In the genomic region with DNA sequence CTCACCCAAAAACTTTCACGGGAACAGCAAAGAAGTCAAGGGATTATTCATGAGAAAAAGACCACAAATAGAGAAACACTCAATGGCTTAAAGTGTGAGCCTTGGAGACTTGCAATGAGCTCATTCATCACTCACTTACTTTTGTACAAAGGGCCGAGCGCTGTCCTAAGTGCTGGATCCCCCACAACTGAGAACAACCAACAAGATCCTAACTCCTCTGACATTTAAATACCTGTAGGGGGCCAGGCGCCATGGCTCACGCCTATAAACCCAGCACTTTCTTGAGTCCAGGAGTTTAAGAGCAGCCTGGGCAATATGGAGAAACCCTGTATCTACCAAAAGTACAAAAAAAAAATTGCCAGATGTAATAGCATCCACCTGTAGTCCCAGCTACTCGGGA, we compare ENCODE assay signal across 2 cellular contexts.
A peak's percentile ranks its signal among the peaks of the same experiment; 100 is the strongest.
TF ChIP-seq lines count a peak whose summit lies in the region.

No MANE protein-coding gene starts in this region.

TF ChIP-seq in HepG2, 621 proteins besides CTCF, POLR2A, EP300 and RAD21 (continues in another document):
- TF ChIP-seq CBX1 (IDR thresholded peaks at IDR 0.05; ENCODE audit: low read depth) (no peak), ZNF282 (IDR thresholded peaks at IDR 0.05; ENCODE audit: partially characterized antibody) (no peak), CEBPG (CRISPR knock-in tag; IDR thresholded peaks at IDR 0.05) (no peak), TFDP1 (CRISPR knock-in tag; IDR thresholded peaks at IDR 0.05; ENCODE audit: borderline replicate concordance) (no peak), ZMAT5 (CRISPR knock-in tag; IDR thresholded peaks at IDR 0.05; ENCODE audit: borderline replicate concordance, low read depth) (no peak), MIER2 (CRISPR knock-in tag; IDR thresholded peaks at IDR 0.05) (peak; percentile 90), ZBTB46 (CRISPR knock-in tag; IDR thresholded peaks at IDR 0.05; ENCODE audit: borderline replicate concordance) (no peak), ZNF83 (CRISPR knock-in tag; IDR thresholded peaks at IDR 0.05; ENCODE audit: borderline replicate concordance) (no peak), SNAI1 (CRISPR knock-in tag; IDR thresholded peaks at IDR 0.05; ENCODE audit: borderline replicate concordance) (no peak)
- TF ChIP-seq, protein P1, sequence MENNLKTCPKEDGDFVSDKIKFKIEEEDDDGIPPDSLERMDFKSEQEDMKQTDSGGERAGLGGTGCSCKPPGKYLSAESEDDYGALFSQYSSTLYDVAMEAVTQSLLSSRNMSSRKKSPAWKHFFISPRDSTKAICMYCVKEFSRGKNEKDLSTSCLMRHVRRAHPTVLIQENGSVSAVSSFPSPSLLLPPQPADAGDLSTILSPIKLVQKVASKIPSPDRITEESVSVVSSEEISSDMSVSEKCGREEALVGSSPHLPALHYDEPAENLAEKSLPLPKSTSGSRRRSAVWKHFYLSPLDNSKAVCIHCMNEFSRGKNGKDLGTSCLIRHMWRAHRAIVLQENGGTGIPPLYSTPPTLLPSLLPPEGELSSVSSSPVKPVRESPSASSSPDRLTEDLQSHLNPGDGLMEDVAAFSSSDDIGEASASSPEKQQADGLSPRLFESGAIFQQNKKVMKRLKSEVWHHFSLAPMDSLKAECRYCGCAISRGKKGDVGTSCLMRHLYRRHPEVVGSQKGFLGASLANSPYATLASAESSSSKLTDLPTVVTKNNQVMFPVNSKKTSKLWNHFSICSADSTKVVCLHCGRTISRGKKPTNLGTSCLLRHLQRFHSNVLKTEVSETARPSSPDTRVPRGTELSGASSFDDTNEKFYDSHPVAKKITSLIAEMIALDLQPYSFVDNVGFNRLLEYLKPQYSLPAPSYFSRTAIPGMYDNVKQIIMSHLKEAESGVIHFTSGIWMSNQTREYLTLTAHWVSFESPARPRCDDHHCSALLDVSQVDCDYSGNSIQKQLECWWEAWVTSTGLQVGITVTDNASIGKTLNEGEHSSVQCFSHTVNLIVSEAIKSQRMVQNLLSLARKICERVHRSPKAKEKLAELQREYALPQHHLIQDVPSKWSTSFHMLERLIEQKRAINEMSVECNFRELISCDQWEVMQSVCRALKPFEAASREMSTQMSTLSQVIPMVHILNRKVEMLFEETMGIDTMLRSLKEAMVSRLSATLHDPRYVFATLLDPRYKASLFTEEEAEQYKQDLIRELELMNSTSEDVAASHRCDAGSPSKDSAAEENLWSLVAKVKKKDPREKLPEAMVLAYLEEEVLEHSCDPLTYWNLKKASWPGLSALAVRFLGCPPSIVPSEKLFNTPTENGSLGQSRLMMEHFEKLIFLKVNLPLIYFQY (CRISPR knock-in tag; IDR thresholded peaks at IDR 0.05; ENCODE audit: borderline replicate concordance) = no peak
- TF ChIP-seq, protein P2, sequence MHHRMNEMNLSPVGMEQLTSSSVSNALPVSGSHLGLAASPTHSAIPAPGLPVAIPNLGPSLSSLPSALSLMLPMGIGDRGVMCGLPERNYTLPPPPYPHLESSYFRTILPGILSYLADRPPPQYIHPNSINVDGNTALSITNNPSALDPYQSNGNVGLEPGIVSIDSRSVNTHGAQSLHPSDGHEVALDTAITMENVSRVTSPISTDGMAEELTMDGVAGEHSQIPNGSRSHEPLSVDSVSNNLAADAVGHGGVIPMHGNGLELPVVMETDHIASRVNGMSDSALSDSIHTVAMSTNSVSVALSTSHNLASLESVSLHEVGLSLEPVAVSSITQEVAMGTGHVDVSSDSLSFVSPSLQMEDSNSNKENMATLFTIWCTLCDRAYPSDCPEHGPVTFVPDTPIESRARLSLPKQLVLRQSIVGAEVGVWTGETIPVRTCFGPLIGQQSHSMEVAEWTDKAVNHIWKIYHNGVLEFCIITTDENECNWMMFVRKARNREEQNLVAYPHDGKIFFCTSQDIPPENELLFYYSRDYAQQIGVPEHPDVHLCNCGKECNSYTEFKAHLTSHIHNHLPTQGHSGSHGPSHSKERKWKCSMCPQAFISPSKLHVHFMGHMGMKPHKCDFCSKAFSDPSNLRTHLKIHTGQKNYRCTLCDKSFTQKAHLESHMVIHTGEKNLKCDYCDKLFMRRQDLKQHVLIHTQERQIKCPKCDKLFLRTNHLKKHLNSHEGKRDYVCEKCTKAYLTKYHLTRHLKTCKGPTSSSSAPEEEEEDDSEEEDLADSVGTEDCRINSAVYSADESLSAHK (CRISPR knock-in tag; IDR thresholded peaks at IDR 0.05; ENCODE audit: borderline replicate concordance) = no peak

TF ChIP-seq in WTC11, 78 proteins besides CTCF, POLR2A, EP300 and RAD21:
- TF ChIP-seq HMGA2 (CRISPR knock-in tag; IDR thresholded peaks at IDR 0.05) (no peak), ZNF121 (CRISPR knock-in tag; IDR thresholded peaks at IDR 0.05) (peak; percentile 81)
TF ChIP-seq in WTC11: peak in this region for 1.
